Comparison of ENCODE assay signal across 26 cellular contexts in genomic region chr21:39669485-39669884, GRCh38. TPM values are rescaled to one million over a fixed set of nuclear protein-coding genes. Genes with fewer than 3 reads are reported as not detected.
DNase-seq lines count a peak whose midpoint lies in the region; ATAC-seq and TF ChIP-seq lines count a peak whose summit lies in the region.
"Had no signal": no experiment of that assay in that cellular context is flagged by ENCODE, and none has a peak within 500 bp of the region (broad histone marks: within the 10 kb centered on the region; RNA-seq: fewer than 3 reads in every experiment).

No MANE protein-coding gene starts in this region.

- no peak overlapping the region for H3K27ac Mint-ChIP-seq in immature natural killer cell
- H3K27ac Mint-ChIP-seq: activated CD8-positive, alpha-beta T cell treated with anti-CD3 and anti-CD28 coated beads for 36 hours; CD4-positive, alpha-beta T cell had no signal

- peaks cover 0 to under 1% (median 0%) of the 10 kb centered on the region in 3 donors for H3K27me3 Mint-ChIP-seq in immature natural killer cell (ENCODE audit: low read depth in 3 of 3)
- H3K27me3 Mint-ChIP-seq: activated CD8-positive, alpha-beta T cell treated with anti-CD3 and anti-CD28 coated beads for 36 hours; CD4-positive, alpha-beta T cell had no signal

- TF ChIP-seq CTCF in epithelial cell of proximal tubule (conservative IDR thresholded peaks at IDR 0.05; ENCODE audit: low read depth, low read length): peak; percentile 25
- TF ChIP-seq CTCF in transverse colon (IDR thresholded peaks at IDR 0.05): no peak

- H3K4me1 ChIP-seq in transverse colon: peaks cover 0 to 18% (median 8%) of the 10 kb centered on the region in 4 donors

- 91 to 93% methylated on average over 2 to 9 of the region's 9 CpGs for WGBS in transverse colon (ENCODE audit: low coverage in 1 of 2), 2 donors

- H3K4me3 ChIP-seq in epithelial cell of proximal tubule (ENCODE audit: low read depth, low read length) (no peak overlapping the region), transverse colon (no peak overlapping the region)
- H3K4me3 ChIP-seq: hepatocyte, K562, MG63, sigmoid colon, SJSA1, tibial nerve had no signal

- no peak for TF ChIP-seq POLR2A in transverse colon (IDR thresholded peaks at IDR 0.05)

- peak overlapping the region; percentile 9 to 60 (median 48) for H3K27ac ChIP-seq in transverse colon
- H3K27ac ChIP-seq: 22Rv1, hepatocyte, SJSA1, tibial nerve had no signal

- ATAC-seq in GM21528 (IDR thresholded peaks at IDR 0.05; ENCODE audit: low FRiP score, unreplicated experiment): no peak
- ATAC-seq: activated CD8-positive, alpha-beta T cell treated with anti-CD3 and anti-CD28 coated beads for 36 hours; esophagus mucosa; K562; Panc1 had no signal

- no peak overlapping the region for H3K4me3 Mint-ChIP-seq in immature natural killer cell
- H3K4me3 Mint-ChIP-seq: activated CD8-positive, alpha-beta T cell treated with anti-CD3 and anti-CD28 coated beads for 36 hours; CD4-positive, alpha-beta T cell had no signal

- in situ Hi-C loops in transverse colon (cut with MboI; ENCODE audit: low pct_ligation_motif_present in 1 of 4, low pct_unique_long_range_greater_than_20kb in 1 of 4, low sequenced_read_pairs in 3 of 4): no loop called here

- H3K9me3 Mint-ChIP-seq in immature natural killer cell: peaks cover 0 to 2% (median 0%) of the 10 kb centered on the region in 6 donors
- H3K9me3 Mint-ChIP-seq: activated CD8-positive, alpha-beta T cell treated with anti-CD3 and anti-CD28 coated beads for 36 hours had no signal

- no peaks in the 10 kb centered on the region for H3K9me3 ChIP-seq in transverse colon
- H3K9me3 ChIP-seq: sigmoid colon, SJSA1, tibial nerve had no signal

- no peaks in the 10 kb centered on the region for H3K36me3 Mint-ChIP-seq in immature natural killer cell

- no peak for TF ChIP-seq EP300 in transverse colon (IDR thresholded peaks at IDR 0.05; ENCODE audit: low read depth)

- H3K4me1 Mint-ChIP-seq in immature natural killer cell: no peaks in the 10 kb centered on the region

- intact Hi-C loops in transverse colon (cut with DNase I; ENCODE audit: low total_unique reads): no loop called here

- peak; percentile 10 for DNase-seq in DMS153 (lab: John Stamatoyannopoulos, UW)
- no peak for DNase-seq in DMS153 treated with DMSO at 0.1 percent for 48 hours (lab: John Stamatoyannopoulos, UW; ENCODE audit: unreplicated experiment)
- peak; percentile 38 for DNase-seq in NCI-H774 (lab: John Stamatoyannopoulos, UW)
- DNase-seq in epithelial cell of proximal tubule (ENCODE audit: low read depth): no peak
- no peak for DNase-seq in transverse colon
- no peak for DNase-seq in immature natural killer cell
- DNase-seq in LoVo (ENCODE audit: low spot score): no peak
- DNase-seq: activated CD4-positive, CD25-positive, alpha-beta regulatory T cell treated with anti-CD3 and anti-CD28 coated beads, Interleukin-2, amount 50 U/mL, for 72 hours; activated CD8-positive, alpha-beta T cell treated with anti-CD3 and anti-CD28 coated beads for 36 hours; activated gamma-delta T cell treated with Interleukin-2 at 50 U/mL for 16 hours; CD4-positive, alpha-beta T cell; effector memory CD4-positive, alpha-beta T cell; MG63; NCI-H146; NCI-H2171 treated with DMSO at 0.1 percent for 48 hours; sigmoid colon; stimulated activated CD8-positive, alpha-beta memory T cell treated with anti-CD3 and anti-CD28 coated beads, Interleukin-4, amount 100 ng/mL, for 48 hours; T-helper 1 cell had no signal

- no peaks in the 10 kb centered on the region for H3K36me3 ChIP-seq in transverse colon
- H3K36me3 ChIP-seq: MG63, sigmoid colon, SJSA1, tibial nerve had no signal

- no peaks in the 10 kb centered on the region for H3K27me3 ChIP-seq in transverse colon
- H3K27me3 ChIP-seq: hepatocyte, MG63, sigmoid colon, SJSA1, tibial nerve had no signal

RNA-seq across cellular contexts. Expression of gene B3GALT5, which starts 56.7 kb away (rescaled TPM):
- total RNA-seq in epithelial cell of proximal tubule (3.6 and 7.8 TPM in 2 replicates), transverse colon (10 to 100 TPM; 31.4 to 81.9 (median 44.0) TPM)
- polyA plus RNA-seq in immature natural killer cell: not detected
- total RNA-seq: activated CD8-positive, alpha-beta T cell treated with anti-CD3 and anti-CD28 coated beads for 36 hours; CD4-positive, alpha-beta T cell; tibial nerve had no signal
- polyA plus RNA-seq: K562 had no signal

Comparison
In these comparisons a context has a peak if more than half of its experiments do, and no peak if none do; other contexts are left out.
1. DNase-seq: peak in DMS153 (single experiment) and NCI-H774 (single experiment); none in DMS153 treated with DMSO at 0.1 percent for 48 hours (single experiment), epithelial cell of proximal tubule (single experiment), transverse colon (single experiment), immature natural killer cell (0 of 3) and LoVo (single experiment).